Comparison of ENCODE assay signal across 1 cellular context in genomic region chr3:98551754-98552153, GRCh38.
A peak's percentile ranks its signal among the peaks of the same experiment; 100 is the strongest.
TF ChIP-seq lines count a peak whose summit lies in the region.

No MANE protein-coding gene starts in this region.

TF ChIP-seq in K562, 482 proteins besides CTCF, POLR2A, EP300 and RAD21 (continues in another document):
- TF ChIP-seq TFAM (CRISPR knock-in tag; conservative IDR thresholded peaks at IDR 0.05) = no peak
- TF ChIP-seq BHLHE40 (IDR thresholded peaks at IDR 0.05; ENCODE audit: low read length) = peak; percentile 61
- TF ChIP-seq ZNF347 (CRISPR knock-in tag; IDR thresholded peaks at IDR 0.05; ENCODE audit: low read depth) = no peak
- no peak for TF ChIP-seq TRIM28 (IDR thresholded peaks at IDR 0.05)
- TF ChIP-seq, protein P1, sequence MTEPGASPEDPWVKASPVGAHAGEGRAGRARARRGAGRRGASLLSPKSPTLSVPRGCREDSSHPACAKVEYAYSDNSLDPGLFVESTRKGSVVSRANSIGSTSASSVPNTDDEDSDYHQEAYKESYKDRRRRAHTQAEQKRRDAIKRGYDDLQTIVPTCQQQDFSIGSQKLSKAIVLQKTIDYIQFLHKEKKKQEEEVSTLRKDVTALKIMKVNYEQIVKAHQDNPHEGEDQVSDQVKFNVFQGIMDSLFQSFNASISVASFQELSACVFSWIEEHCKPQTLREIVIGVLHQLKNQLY (CRISPR knock-in tag; conservative IDR thresholded peaks at IDR 0.05) = no peak
- no peak for TF ChIP-seq PREB (CRISPR knock-in tag; IDR thresholded peaks at IDR 0.05)
- 0 out of 3 replicates have a peak, but pooled peaks of 1 of the 2 experiments have one; percentile 14 for TF ChIP-seq CBX3 (IDR thresholded peaks at IDR 0.05; ENCODE audit: borderline replicate concordance in 1 of 2, low read length in 2 of 2)
- TF ChIP-seq NBN (IDR thresholded peaks at IDR 0.05; ENCODE audit: low read depth) = no peak
- no peak for TF ChIP-seq AFF1 (IDR thresholded peaks at IDR 0.05; ENCODE audit: low read depth in 1 of 2, partially characterized antibody in 2 of 2)
- no peak for TF ChIP-seq ATF7 (IDR thresholded peaks at IDR 0.05)
- no peak for TF ChIP-seq MXI1 (IDR thresholded peaks at IDR 0.05; ENCODE audit: low read depth, low read length)
- TF ChIP-seq, protein P2, sequence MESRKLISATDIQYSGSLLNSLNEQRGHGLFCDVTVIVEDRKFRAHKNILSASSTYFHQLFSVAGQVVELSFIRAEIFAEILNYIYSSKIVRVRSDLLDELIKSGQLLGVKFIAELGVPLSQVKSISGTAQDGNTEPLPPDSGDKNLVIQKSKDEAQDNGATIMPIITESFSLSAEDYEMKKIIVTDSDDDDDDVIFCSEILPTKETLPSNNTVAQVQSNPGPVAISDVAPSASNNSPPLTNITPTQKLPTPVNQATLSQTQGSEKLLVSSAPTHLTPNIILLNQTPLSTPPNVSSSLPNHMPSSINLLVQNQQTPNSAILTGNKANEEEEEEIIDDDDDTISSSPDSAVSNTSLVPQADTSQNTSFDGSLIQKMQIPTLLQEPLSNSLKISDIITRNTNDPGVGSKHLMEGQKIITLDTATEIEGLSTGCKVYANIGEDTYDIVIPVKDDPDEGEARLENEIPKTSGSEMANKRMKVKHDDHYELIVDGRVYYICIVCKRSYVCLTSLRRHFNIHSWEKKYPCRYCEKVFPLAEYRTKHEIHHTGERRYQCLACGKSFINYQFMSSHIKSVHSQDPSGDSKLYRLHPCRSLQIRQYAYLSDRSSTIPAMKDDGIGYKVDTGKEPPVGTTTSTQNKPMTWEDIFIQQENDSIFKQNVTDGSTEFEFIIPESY (CRISPR knock-in tag; IDR thresholded peaks at IDR 0.05) = no peak
- TF ChIP-seq NCOR1 (IDR thresholded peaks at IDR 0.05) = peak; percentile 68
- TF ChIP-seq ZNF589 (CRISPR knock-in tag; IDR thresholded peaks at IDR 0.05; ENCODE audit: low read depth) = no peak
- no peak for TF ChIP-seq ZNF79 (CRISPR knock-in tag; IDR thresholded peaks at IDR 0.05; ENCODE audit: low read depth)
- no peak for TF ChIP-seq FUS (optimal IDR thresholded peaks at IDR 0.05; ENCODE audit: low read depth, low read length)
- TF ChIP-seq ZNF384 (IDR thresholded peaks at IDR 0.05; ENCODE audit: low read depth, low read length) = no peak
- TF ChIP-seq, protein P3, sequence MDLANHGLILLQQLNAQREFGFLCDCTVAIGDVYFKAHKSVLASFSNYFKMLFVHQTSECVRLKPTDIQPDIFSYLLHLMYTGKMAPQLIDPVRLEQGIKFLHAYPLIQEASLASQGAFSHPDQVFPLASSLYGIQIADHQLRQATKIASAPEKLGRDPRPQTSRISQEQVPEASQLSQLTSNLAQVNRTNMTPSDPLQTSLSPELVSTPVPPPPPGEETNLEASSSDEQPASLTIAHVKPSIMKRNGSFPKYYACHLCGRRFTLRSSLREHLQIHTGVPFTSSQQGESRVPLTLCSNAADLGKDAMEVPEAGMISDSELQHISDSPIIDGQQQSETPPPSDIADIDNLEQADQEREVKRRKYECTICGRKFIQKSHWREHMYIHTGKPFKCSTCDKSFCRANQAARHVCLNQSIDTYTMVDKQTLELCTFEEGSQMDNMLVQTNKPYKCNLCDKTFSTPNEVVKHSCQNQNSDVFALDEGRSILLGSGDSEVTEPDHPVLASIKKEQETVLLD (IDR thresholded peaks at IDR 0.05) = no peak
- no peak for TF ChIP-seq BRF1 (IDR thresholded peaks at IDR 0.05; ENCODE audit: borderline replicate concordance, extremely low read depth, insufficient read length)
- no peak for TF ChIP-seq SAP30 (IDR thresholded peaks at IDR 0.05; ENCODE audit: borderline replicate concordance, insufficient read depth, low read depth, low read length, poor library complexity, severe bottlenecking)
- TF ChIP-seq ZFX (CRISPR knock-in tag; IDR thresholded peaks at IDR 0.05) = no peak
- peak; percentile 59 for TF ChIP-seq CCNT2 (IDR thresholded peaks at IDR 0.05; ENCODE audit: borderline replicate concordance, extremely low read depth, insufficient read length, low read depth, low read length)
- no peak for TF ChIP-seq ZNF217 (CRISPR knock-in tag; IDR thresholded peaks at IDR 0.05)
- TF ChIP-seq RAD51 (IDR thresholded peaks at IDR 0.05; ENCODE audit: borderline replicate concordance, low read depth) = no peak
- no peak for TF ChIP-seq FIP1L1 (IDR thresholded peaks at IDR 0.05; ENCODE audit: low read depth, low read length, poor library complexity, severe bottlenecking)
- peak; percentile 77 for TF ChIP-seq SMARCA4 (IDR thresholded peaks at IDR 0.05)
- no peak for TF ChIP-seq ZNF311 (CRISPR knock-in tag; IDR thresholded peaks at IDR 0.05)
- TF ChIP-seq ETV6 (IDR thresholded peaks at IDR 0.05; ENCODE audit: borderline replicate concordance in 1 of 2, low read depth in 2 of 2, low read length in 1 of 2) = peak in 1 of 2 experiments; percentile 30; a peak in 1 of 4 replicates
- no peak for TF ChIP-seq ETV6 (CRISPR knock-in tag; IDR thresholded peaks at IDR 0.05; ENCODE audit: borderline replicate concordance)
- no peak for TF ChIP-seq CHD4 (IDR thresholded peaks at IDR 0.05; ENCODE audit: insufficient read depth, insufficient replicate concordance, low read depth, low read length, poor library complexity, severe bottlenecking)
- TF ChIP-seq ZNF174 (CRISPR knock-in tag; IDR thresholded peaks at IDR 0.05) = no peak
- no peak for TF ChIP-seq ZNF197 (CRISPR knock-in tag; IDR thresholded peaks at IDR 0.05; ENCODE audit: low read depth)
- TF ChIP-seq, protein P4, sequence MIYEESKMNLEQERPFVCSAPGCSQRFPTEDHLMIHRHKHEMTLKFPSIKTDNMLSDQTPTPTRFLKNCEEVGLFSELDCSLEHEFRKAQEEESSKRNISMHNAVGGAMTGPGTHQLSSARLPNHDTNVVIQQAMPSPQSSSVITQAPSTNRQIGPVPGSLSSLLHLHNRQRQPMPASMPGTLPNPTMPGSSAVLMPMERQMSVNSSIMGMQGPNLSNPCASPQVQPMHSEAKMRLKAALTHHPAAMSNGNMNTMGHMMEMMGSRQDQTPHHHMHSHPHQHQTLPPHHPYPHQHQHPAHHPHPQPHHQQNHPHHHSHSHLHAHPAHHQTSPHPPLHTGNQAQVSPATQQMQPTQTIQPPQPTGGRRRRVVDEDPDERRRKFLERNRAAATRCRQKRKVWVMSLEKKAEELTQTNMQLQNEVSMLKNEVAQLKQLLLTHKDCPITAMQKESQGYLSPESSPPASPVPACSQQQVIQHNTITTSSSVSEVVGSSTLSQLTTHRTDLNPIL (CRISPR knock-in tag; IDR thresholded peaks at IDR 0.05) = no peak
- TF ChIP-seq CREM (IDR thresholded peaks at IDR 0.05; ENCODE audit: low read depth) = 0 out of 2 replicates have a peak, but pooled peaks have one; percentile 13
- TF ChIP-seq ZBTB49 (CRISPR knock-in tag; IDR thresholded peaks at IDR 0.05; ENCODE audit: borderline replicate concordance) = no peak
- peak; percentile 77 for TF ChIP-seq CBFA2T2 (conservative IDR thresholded peaks at IDR 0.05)
- TF ChIP-seq, protein P5, sequence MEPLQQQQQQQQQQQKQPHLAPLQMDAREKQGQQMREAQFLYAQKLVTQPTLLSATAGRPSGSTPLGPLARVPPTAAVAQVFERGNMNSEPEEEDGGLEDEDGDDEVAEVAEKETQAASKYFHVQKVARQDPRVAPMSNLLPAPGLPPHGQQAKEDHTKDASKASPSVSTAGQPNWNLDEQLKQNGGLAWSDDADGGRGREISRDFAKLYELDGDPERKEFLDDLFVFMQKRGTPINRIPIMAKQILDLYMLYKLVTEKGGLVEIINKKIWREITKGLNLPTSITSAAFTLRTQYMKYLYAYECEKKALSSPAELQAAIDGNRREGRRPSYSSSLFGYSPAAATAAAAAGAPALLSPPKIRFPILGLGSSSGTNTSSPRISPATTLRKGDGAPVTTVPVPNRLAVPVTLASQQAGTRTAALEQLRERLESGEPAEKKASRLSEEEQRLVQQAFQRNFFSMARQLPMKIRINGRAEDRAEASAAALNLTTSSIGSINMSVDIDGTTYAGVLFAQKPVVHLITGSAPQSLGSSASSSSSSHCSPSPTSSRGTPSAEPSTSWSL (CRISPR knock-in tag; IDR thresholded peaks at IDR 0.05; ENCODE audit: borderline replicate concordance) = no peak
